In genomic region chr21:36981049-36981391, GRCh38 we compare ENCODE assay signal across 8 cellular contexts. TPM values are rescaled to one million over a fixed set of nuclear protein-coding genes. Genes with fewer than 3 reads are reported as not detected.
DNase-seq lines count a peak whose midpoint lies in the region; ATAC-seq and TF ChIP-seq lines count a peak whose summit lies in the region.

No MANE protein-coding gene starts in this region.

- peak overlapping the region; percentile 74 for H3K4me3 Mint-ChIP-seq in CD4-positive, alpha-beta T cell
- peak overlapping the region; percentile 60 for H3K4me3 Mint-ChIP-seq in endodermal cell

- no peaks in the 10 kb centered on the region for H3K4me1 ChIP-seq in endodermal cell (ENCODE audit: control insufficient read depth, insufficient read depth, low read length)
- H3K4me1 ChIP-seq in osteoblast (ENCODE audit: insufficient read depth, low read length): peaks cover 19% of the 10 kb centered on the region
- H3K4me1 ChIP-seq in Karpas-422 (ENCODE audit: low read length): peaks cover 13% of the 10 kb centered on the region

- H3K9ac ChIP-seq in endodermal cell (ENCODE audit: extremely low read depth, low read length, poor library complexity, severe bottlenecking): peak overlapping the region; percentile 30
- no peak overlapping the region for H3K9ac ChIP-seq in Karpas-422 (ENCODE audit: low read length)

- H3K4me3 ChIP-seq in endodermal cell (ENCODE audit: low read length) (peak overlapping the region; percentile 69), osteoblast (ENCODE audit: insufficient read depth, low read length) (peak overlapping the region; percentile 76), Karpas-422 (ENCODE audit: low read length) (no peak overlapping the region)

- H3K79me2 ChIP-seq in osteoblast (ENCODE audit: insufficient read depth, low read length): no peaks in the 10 kb centered on the region
- no peaks in the 10 kb centered on the region for H3K79me2 ChIP-seq in Karpas-422 (ENCODE audit: low read length)

- CTCF ChIA-PET in CD4-positive, alpha-beta T cell (lab: Charles Lee): no interaction called here

- POLR2A ChIA-PET in CD4-positive, alpha-beta T cell (lab: Charles Lee): no interaction called here

- H3K36me3 Mint-ChIP-seq in CD4-positive, alpha-beta T cell (ENCODE audit: low read depth): no peaks in the 10 kb centered on the region
- H3K36me3 Mint-ChIP-seq in endodermal cell (ENCODE audit: low read depth): peaks cover 4% of the 10 kb centered on the region

- no peak for TF ChIP-seq CTCF in CD4-positive, alpha-beta T cell (IDR thresholded peaks at IDR 0.05)
- no peak for TF ChIP-seq CTCF in endodermal cell (conservative IDR thresholded peaks at IDR 0.05)
- no peak for TF ChIP-seq CTCF in osteoblast (IDR thresholded peaks at IDR 0.05; ENCODE audit: extremely low read depth, low read depth, low read length)

- 41 to 53% methylated on average over 2 of the region's 2 CpGs for WGBS in endodermal cell (ENCODE audit: insufficient coverage in 1 of 2, insufficient read length in 1 of 2), 2 experiments

- peaks cover 6% of the 10 kb centered on the region for H3K27me3 Mint-ChIP-seq in CD4-positive, alpha-beta T cell
- H3K27me3 Mint-ChIP-seq in endodermal cell (ENCODE audit: insufficient read depth): peaks cover 32% of the 10 kb centered on the region

- intact Hi-C loops in CD4-positive, alpha-beta T cell (cut with DNase I, micrococcal nuclease): no loop called here

- H3K36me3 ChIP-seq in endodermal cell (ENCODE audit: control insufficient read depth, insufficient read depth, low read length) (no peaks in the 10 kb centered on the region), osteoblast (ENCODE audit: insufficient read depth, low read length) (no peaks in the 10 kb centered on the region), Karpas-422 (ENCODE audit: insufficient read depth, low read length) (no peaks in the 10 kb centered on the region)

- no peak overlapping the region for H3K27ac ChIP-seq in CD4-positive, alpha-beta T cell (ENCODE audit: low read depth, low read length)
- H3K27ac ChIP-seq in endodermal cell (ENCODE audit: low read depth, low read length) (no peak overlapping the region), osteoblast (ENCODE audit: low read depth, low read length) (no peak overlapping the region), Karpas-422 (ENCODE audit: low read length) (no peak overlapping the region)

- H3K9me3 ChIP-seq in CD4-positive, alpha-beta T cell (ENCODE audit: control insufficient read depth, low read length): no peaks in the 10 kb centered on the region
- H3K9me3 ChIP-seq in endodermal cell (ENCODE audit: control insufficient read depth, low read length): no peaks in the 10 kb centered on the region
- no peaks in the 10 kb centered on the region for H3K9me3 ChIP-seq in osteoblast (ENCODE audit: low read depth, low read length)
- no peaks in the 10 kb centered on the region for H3K9me3 ChIP-seq in Karpas-422 (ENCODE audit: low read length)

- peak overlapping the region; percentile 91 for H3K4me2 ChIP-seq in osteoblast (ENCODE audit: insufficient read depth, low read length)
- H3K4me2 ChIP-seq in Karpas-422 (ENCODE audit: low read depth, low read length, poor library complexity, severe bottlenecking): no peak overlapping the region

- no peak for DNase-seq in CD4-positive, alpha-beta T cell
- peak; percentile 40 for DNase-seq in KBM-7
- no peak for DNase-seq in endodermal cell
- no peak for DNase-seq in osteoblast (ENCODE audit: insufficient read length, low spot score, missing footprints)
- DNase-seq in erythroblast (lab: John Stamatoyannopoulos, UW): no peak
- no peak for DNase-seq in dermis blood vessel endothelial cell
- DNase-seq in Karpas-422: no peak
- DNase-seq in COR-L47 (lab: John Stamatoyannopoulos, UW): no peak

- peak overlapping the region; percentile 85 for H2AFZ ChIP-seq in osteoblast (ENCODE audit: low read length)
- H2AFZ ChIP-seq in Karpas-422 (ENCODE audit: low read length): no peak overlapping the region

- H3K9me3 Mint-ChIP-seq in CD4-positive, alpha-beta T cell: no peaks in the 10 kb centered on the region
- peaks cover 2% of the 10 kb centered on the region for H3K9me3 Mint-ChIP-seq in endodermal cell

- no peak for ATAC-seq in CD4-positive, alpha-beta T cell (ENCODE audit: poor library complexity)

- in situ Hi-C loops in KBM-7 (cut with MboI; ENCODE audit: low pct_unique_long_range_greater_than_20kb, low sequenced_read_pairs): no loop called here

- TF ChIP-seq POLR2A in erythroblast (IDR thresholded peaks at IDR 0.05; ENCODE audit: low read length): no peak

- H3K9me2 ChIP-seq in Karpas-422 (replicated peaks; ENCODE audit: insufficient read depth, low read length): no peaks in the 10 kb centered on the region

- H3K27me3 ChIP-seq in CD4-positive, alpha-beta T cell (ENCODE audit: control insufficient read depth, insufficient read depth, low read length): no peaks in the 10 kb centered on the region
- H3K27me3 ChIP-seq in endodermal cell (ENCODE audit: control insufficient read depth, insufficient read depth, low read length, poor library complexity, severe bottlenecking) (no peaks in the 10 kb centered on the region), osteoblast (ENCODE audit: insufficient read depth, low read length) (no peaks in the 10 kb centered on the region), Karpas-422 (ENCODE audit: low read length) (0 out of 2 replicates have a peak, but pooled peaks cover 2% of the 10 kb centered on the region)

- H3K4me1 Mint-ChIP-seq in CD4-positive, alpha-beta T cell (ENCODE audit: low read depth): peaks cover 17% of the 10 kb centered on the region
- peaks cover 9% of the 10 kb centered on the region for H3K4me1 Mint-ChIP-seq in endodermal cell

- H4K20me1 ChIP-seq in osteoblast (ENCODE audit: insufficient read depth, low read length) (no peaks in the 10 kb centered on the region), Karpas-422 (ENCODE audit: insufficient read depth, low read depth, low read length) (no peaks in the 10 kb centered on the region)

- no peak overlapping the region for H3K27ac Mint-ChIP-seq in CD4-positive, alpha-beta T cell
- no peak overlapping the region for H3K27ac Mint-ChIP-seq in endodermal cell

RNA-seq across cellular contexts. Expression of gene HLCS, which starts 14.6 kb away (rescaled TPM):
- 10 to 100 TPM in 1 of 2 experiments, 1 to 10 TPM in 1; 8.1 to 10.0 TPM for total RNA-seq in CD4-positive, alpha-beta T cell
- total RNA-seq in endodermal cell (10 to 100 TPM; 25.0 to 30.1 TPM), osteoblast (51.9 and 59.7 TPM in 2 replicates), dermis blood vessel endothelial cell (14.3 and 19.5 TPM in 2 replicates)
- 13.9 TPM for polyA plus RNA-seq in endodermal cell (2013, experiment 1 of 2)
- polyA plus RNA-seq in endodermal cell (2013, experiment 2 of 2): 12.3 TPM
- 36.2 and 55.9 TPM in 2 replicates for total RNA-seq in Karpas-422 (2014; rRNA removed; shearing (Covaris generic); ENCODE audit: low replicate concordance)

RNA-seq across cellular contexts. Expression of gene RIPPLY3, which starts 25.5 kb away (rescaled TPM):
- total RNA-seq in CD4-positive, alpha-beta T cell: not detected
- 10 to 100 TPM; 15.6 to 28.0 TPM for total RNA-seq in endodermal cell
- polyA plus RNA-seq in endodermal cell (2013, experiment 1 of 2): 10.3 TPM
- polyA plus RNA-seq in endodermal cell (2013, experiment 2 of 2): 11.4 TPM
- not detected in 2 replicates for total RNA-seq in osteoblast
- total RNA-seq in dermis blood vessel endothelial cell: under 0.01 TPM in 1 of 2 replicates, not detected in the other
- total RNA-seq in Karpas-422 (2014; rRNA removed; shearing (Covaris generic); ENCODE audit: low replicate concordance): not detected in 2 replicates

Comparison
In these comparisons a context has a peak if more than half of its experiments do, and no peak if none do; other contexts are left out.
1. RNA of gene RIPPLY3, which starts 25.5 kb away (total RNA-seq): 15.6 to 28.0 TPM in endodermal cell; not detected in CD4-positive, alpha-beta T cell, not detected in osteoblast, under 0.01 TPM in dermis blood vessel endothelial cell and not detected in Karpas-422; every median in the first group is over 10 times any median in the second.